Comparison of ENCODE assay signal across 10 cellular contexts in genomic region chr1:145849356-145850165, GRCh38. TPM values are rescaled to one million over a fixed set of nuclear protein-coding genes. Genes with fewer than 3 reads are reported as not detected.
DNase-seq lines count a peak whose midpoint lies in the region; ATAC-seq, FAIRE-seq and TF ChIP-seq lines count a peak whose summit lies in the region.
"Had no signal": no experiment of that assay in that cellular context is flagged by ENCODE, and none has a peak within 500 bp of the region (broad histone marks: within the 10 kb centered on the region; RNA-seq: fewer than 3 reads in every experiment).

No MANE protein-coding gene starts in this region.

- H3K4ac ChIP-seq in H9 (ENCODE audit: low read depth, low read length), result no peak overlapping the region

- H3K79me1 ChIP-seq in H9 (ENCODE audit: insufficient read depth, low read depth, low read length, poor library complexity, severe bottlenecking), result no peaks in the 10 kb centered on the region

- H3K27ac Mint-ChIP-seq in H9, result peak overlapping the region in 1 of 3 experiments; percentile 11; a peak in 1 of 7 replicates
- peak overlapping the region; percentile 27 for H3K27ac Mint-ChIP-seq in activated T-helper 1 cell treated with anti-CD3 and anti-CD28 coated beads, Interleukin-12 subunit alpha, Interleukin-12 subunit beta, Interleukin-2, Interleukin-4 antibody, amounts not matched to agents 30 ng/mL and 10 ng/mL and 1 ng/mL, durations not matched to agents 14 hours and 24 hours and 36 hours

- no peak overlapping the region for H4K5ac ChIP-seq in H9 (ENCODE audit: insufficient read length, low read depth, low read length)

- no peak overlapping the region for H3K56ac ChIP-seq in H9 (ENCODE audit: insufficient read length, low read depth, low read length)

- H3K4me1 Mint-ChIP-seq in H9, result peaks cover 6% of the 10 kb centered on the region in 2 experiments; a peak in 2 of 4 replicates
- H3K4me1 Mint-ChIP-seq in activated T-helper 1 cell treated with anti-CD3 and anti-CD28 coated beads, Interleukin-12 subunit alpha, Interleukin-12 subunit beta, Interleukin-2, Interleukin-4 antibody, amounts not matched to agents 30 ng/mL and 10 ng/mL and 1 ng/mL, durations not matched to agents 14 hours and 24 hours and 36 hours (ENCODE audit: low read depth), result peaks cover 6% of the 10 kb centered on the region

- peaks cover 3% of the 10 kb centered on the region for H3K23me2 ChIP-seq in H9 (ENCODE audit: insufficient read length, low read depth, low read length, poor library complexity, severe bottlenecking)

- no peaks in the 10 kb centered on the region for H4K20me1 ChIP-seq in H9 (ENCODE audit: control insufficient read depth, insufficient read depth, insufficient read length)

- H2BK12ac ChIP-seq in H9 (ENCODE audit: insufficient read length, low read depth, low read length), result no peak overlapping the region

- no peak overlapping the region for H2BK120ac ChIP-seq in H9 (ENCODE audit: low read depth, low read length, poor library complexity, severe bottlenecking)

- H3T11ph ChIP-seq in H9 (ENCODE audit: low read length), result no peak overlapping the region

- H3K23ac ChIP-seq in H9 (ENCODE audit: insufficient read length, low read depth, low read length), result no peak overlapping the region

- no peak overlapping the region for H3K4me3 ChIP-seq in AG10803 (ENCODE audit: low read length)
- H3K4me3 ChIP-seq: coronary artery had no signal

- intact Hi-C loops in activated T-helper 1 cell treated with anti-CD3 and anti-CD28 coated beads, Interleukin-12 subunit alpha, Interleukin-12 subunit beta, Interleukin-2, Interleukin-4 antibody, amounts not matched to agents 30 ng/mL and 10 ng/mL and 1 ng/mL, durations not matched to agents 14 hours and 24 hours and 36 hours (cut with micrococcal nuclease), result no loop called here

- H4K8ac ChIP-seq in H9 (replicated peaks; ENCODE audit: insufficient read length, low read depth, low read length), result no peak overlapping the region

- H3K36me3 Mint-ChIP-seq in H9 (ENCODE audit: insufficient read depth in 1 of 3, low read depth in 3 of 3), result peaks cover 29 to 59% (median 57%) of the 10 kb centered on the region in 3 experiments
- H3K36me3 Mint-ChIP-seq in activated T-helper 1 cell treated with anti-CD3 and anti-CD28 coated beads, Interleukin-12 subunit alpha, Interleukin-12 subunit beta, Interleukin-2, Interleukin-4 antibody, amounts not matched to agents 30 ng/mL and 10 ng/mL and 1 ng/mL, durations not matched to agents 14 hours and 24 hours and 36 hours (ENCODE audit: low read depth), result peaks cover 31% of the 10 kb centered on the region

- DNase-seq in AG10803 (ENCODE audit: low read depth), result peak; percentile 84
- no peak for DNase-seq in H9
- DNase-seq in activated T-helper 1 cell treated with anti-CD3 and anti-CD28 coated beads, Interleukin-12 subunit alpha, Interleukin-12 subunit beta, Interleukin-2, Interleukin-4 antibody, amounts not matched to agents 30 ng/mL and 10 ng/mL and 1 ng/mL, durations not matched to agents 14 hours and 24 hours and 36 hours (ENCODE audit: low spot score), result no peak
- peak; percentile 24 for DNase-seq in kidney glomerular epithelial cell (lab: John Stamatoyannopoulos, UW)
- no peak for DNase-seq in DMS114 treated with DMSO at 0.1 percent for 48 hours (lab: John Stamatoyannopoulos, UW; ENCODE audit: unreplicated experiment)
- DNase-seq in GM12892 (ENCODE audit: insufficient read length), result no peak
- DNase-seq: occipital lobe had no signal

- no peaks in the 10 kb centered on the region for H3K9me3 Mint-ChIP-seq in H9
- no peaks in the 10 kb centered on the region for H3K9me3 Mint-ChIP-seq in activated T-helper 1 cell treated with anti-CD3 and anti-CD28 coated beads, Interleukin-12 subunit alpha, Interleukin-12 subunit beta, Interleukin-2, Interleukin-4 antibody, amounts not matched to agents 30 ng/mL and 10 ng/mL and 1 ng/mL, durations not matched to agents 14 hours and 24 hours and 36 hours

- no peak overlapping the region for H3K4me2 ChIP-seq in H9 (ENCODE audit: insufficient read depth, insufficient read length, low read length)

- H3K9ac ChIP-seq in H9 (ENCODE audit: extremely low read depth, insufficient read length, low read length), result no peak overlapping the region

- no peaks in the 10 kb centered on the region for H3K4me1 ChIP-seq in H9 (ENCODE audit: insufficient read depth, low read length)

- H2BK5ac ChIP-seq in H9 (ENCODE audit: insufficient read length, low read length), result no peak overlapping the region

- no peak overlapping the region for H3K14ac ChIP-seq in H9 (ENCODE audit: insufficient read depth, low read length)

- H3K27ac ChIP-seq in H9 (ENCODE audit: insufficient read length, low read depth, low read length), result no peak overlapping the region

- WGBS in H9 (ENCODE audit: extremely low coverage, insufficient read length, low lambda C conversion rate), result no CpG with 5 or more reads among the region's 15 CpGs

- no peak for ATAC-seq in GM18519 (IDR thresholded peaks at IDR 0.05; ENCODE audit: low FRiP score, unreplicated experiment)
- ATAC-seq in GM18870 (IDR thresholded peaks at IDR 0.05; ENCODE audit: unreplicated experiment), result no peak

- H4K91ac ChIP-seq in H9 (ENCODE audit: insufficient read length, low read depth, low read length), result no peak overlapping the region

- no peaks in the 10 kb centered on the region; the same call in 1 of the 2 replicates for H3K27me3 Mint-ChIP-seq in H9 (ENCODE audit: low read depth)
- H3K27me3 Mint-ChIP-seq in activated T-helper 1 cell treated with anti-CD3 and anti-CD28 coated beads, Interleukin-12 subunit alpha, Interleukin-12 subunit beta, Interleukin-2, Interleukin-4 antibody, amounts not matched to agents 30 ng/mL and 10 ng/mL and 1 ng/mL, durations not matched to agents 14 hours and 24 hours and 36 hours (ENCODE audit: insufficient read depth), result no peaks in the 10 kb centered on the region

- H3K4me3 Mint-ChIP-seq in H9, result no peak overlapping the region
- H3K4me3 Mint-ChIP-seq in activated T-helper 1 cell treated with anti-CD3 and anti-CD28 coated beads, Interleukin-12 subunit alpha, Interleukin-12 subunit beta, Interleukin-2, Interleukin-4 antibody, amounts not matched to agents 30 ng/mL and 10 ng/mL and 1 ng/mL, durations not matched to agents 14 hours and 24 hours and 36 hours, result no peak overlapping the region

- H3K9me3 ChIP-seq in H9 (ENCODE audit: control insufficient read depth, low read depth, low read length), result no peaks in the 10 kb centered on the region

- H3K79me2 ChIP-seq in H9 (ENCODE audit: insufficient read depth, low read length), result no peaks in the 10 kb centered on the region

- H2AFZ ChIP-seq in H9 (ENCODE audit: low read length), result no peak overlapping the region

- TF ChIP-seq POLR2A in GM12892 (IDR thresholded peaks at IDR 0.05; ENCODE audit: low read depth, low read length), result no peak

- TF ChIP-seq CTCF in AG10803 (conservative IDR thresholded peaks at IDR 0.05; ENCODE audit: low read length) (peak; percentile 34), H9 (conservative IDR thresholded peaks at IDR 0.05) (peak; percentile 83)

- no peaks in the 10 kb centered on the region for H3K27me3 ChIP-seq in H9 (ENCODE audit: insufficient read depth, low read length)

- no peak overlapping the region for H2AK5ac ChIP-seq in H9 (ENCODE audit: insufficient read length, low read length)

- H2BK15ac ChIP-seq in H9 (ENCODE audit: low read depth, low read length), result no peak overlapping the region

- H2BK20ac ChIP-seq in H9 (ENCODE audit: low read depth, low read length, poor library complexity, severe bottlenecking), result no peak overlapping the region

- H3K18ac ChIP-seq in H9 (ENCODE audit: insufficient read length, low read depth, low read length), result no peak overlapping the region

- no peak for FAIRE-seq in GM12892 (lab: Jason Lieb, UNC)

RNA-seq across cellular contexts. Expression of gene NUDT17, which starts 4.1 kb away (rescaled TPM):
- total RNA-seq in H9 (2021), result 3.0 and 4.0 TPM in 2 replicates
- total RNA-seq in activated T-helper 1 cell treated with anti-CD3 and anti-CD28 coated beads, Interleukin-12 subunit alpha, Interleukin-12 subunit beta, Interleukin-2, Interleukin-4 antibody, amounts not matched to agents 30 ng/mL and 10 ng/mL and 1 ng/mL, durations not matched to agents 14 hours and 24 hours and 36 hours, result 3.0 TPM in 2 replicates
- 2.7 TPM for polyA plus RNA-seq in GM12892 (2012; ENCODE audit: missing spikeins)

RNA-seq across cellular contexts. Expression of gene PIAS3, which starts 9.3 kb away (rescaled TPM):
- 33.9 TPM in 2 replicates for total RNA-seq in H9 (2021)
- total RNA-seq in activated T-helper 1 cell treated with anti-CD3 and anti-CD28 coated beads, Interleukin-12 subunit alpha, Interleukin-12 subunit beta, Interleukin-2, Interleukin-4 antibody, amounts not matched to agents 30 ng/mL and 10 ng/mL and 1 ng/mL, durations not matched to agents 14 hours and 24 hours and 36 hours, result 16.9 and 17.0 TPM in 2 replicates
- 9.8 TPM for polyA plus RNA-seq in GM12892 (2012; ENCODE audit: missing spikeins)

RNA-seq across cellular contexts. Expression of gene POLR3C, which starts 25.6 kb away (rescaled TPM):
- total RNA-seq in H9 (2021), result 33.4 and 37.2 TPM in 2 replicates
- total RNA-seq in activated T-helper 1 cell treated with anti-CD3 and anti-CD28 coated beads, Interleukin-12 subunit alpha, Interleukin-12 subunit beta, Interleukin-2, Interleukin-4 antibody, amounts not matched to agents 30 ng/mL and 10 ng/mL and 1 ng/mL, durations not matched to agents 14 hours and 24 hours and 36 hours, result 44.5 and 47.2 TPM in 2 replicates
- 23.2 TPM for polyA plus RNA-seq in GM12892 (2012; ENCODE audit: missing spikeins)

RNA-seq across cellular contexts. Expression of gene RNF115, which starts 25.7 kb away (rescaled TPM):
- 10.8 and 11.0 TPM in 2 replicates for total RNA-seq in H9 (2021)
- 18.8 and 20.0 TPM in 2 replicates for total RNA-seq in activated T-helper 1 cell treated with anti-CD3 and anti-CD28 coated beads, Interleukin-12 subunit alpha, Interleukin-12 subunit beta, Interleukin-2, Interleukin-4 antibody, amounts not matched to agents 30 ng/mL and 10 ng/mL and 1 ng/mL, durations not matched to agents 14 hours and 24 hours and 36 hours
- 9.7 TPM for polyA plus RNA-seq in GM12892 (2012; ENCODE audit: missing spikeins)

RNA-seq across cellular contexts. Expression of gene ANKRD35, which starts 36.1 kb away (rescaled TPM):
- total RNA-seq in H9 (2021), result 0.18 and 0.28 TPM in 2 replicates
- 0.37 and 0.52 TPM in 2 replicates for total RNA-seq in activated T-helper 1 cell treated with anti-CD3 and anti-CD28 coated beads, Interleukin-12 subunit alpha, Interleukin-12 subunit beta, Interleukin-2, Interleukin-4 antibody, amounts not matched to agents 30 ng/mL and 10 ng/mL and 1 ng/mL, durations not matched to agents 14 hours and 24 hours and 36 hours
- not detected for polyA plus RNA-seq in GM12892 (2012; ENCODE audit: missing spikeins)

Comparison
In these comparisons a context has a peak if more than half of its experiments do, and no peak if none do; other contexts are left out.
1. DNase-seq: peak in AG10803 (single experiment) and kidney glomerular epithelial cell (single experiment); none in H9 (single experiment), activated T-helper 1 cell treated with anti-CD3 and anti-CD28 coated beads, Interleukin-12 subunit alpha, Interleukin-12 subunit beta, Interleukin-2, Interleukin-4 antibody, amounts not matched to agents 30 ng/mL and 10 ng/mL and 1 ng/mL, durations not matched to agents 14 hours and 24 hours and 36 hours (single experiment), DMS114 treated with DMSO at 0.1 percent for 48 hours (single experiment) and GM12892 (single experiment).